ENCODE assay signal across 9 cellular contexts in the genomic region with DNA sequence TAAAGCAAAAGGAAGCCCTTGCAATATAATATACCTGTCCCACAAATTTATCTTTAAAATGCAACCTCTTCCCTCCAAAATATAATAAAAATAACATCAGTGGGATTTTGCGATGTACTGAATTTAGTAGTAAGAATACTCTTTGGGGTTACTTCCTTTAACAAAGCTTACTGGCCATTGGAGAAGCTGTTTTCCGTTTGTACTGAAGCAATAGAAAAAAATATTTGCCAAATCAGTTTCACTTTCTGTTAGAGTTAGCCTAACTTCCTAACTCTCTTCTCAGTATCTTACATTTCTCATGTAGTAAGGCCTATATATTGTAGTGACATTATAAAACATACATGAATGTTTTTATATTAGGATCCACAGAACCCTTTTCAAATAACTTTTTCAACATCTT. TPM values are rescaled to one million over a fixed set of nuclear protein-coding genes. Genes with fewer than 3 reads are reported as not detected.
DNase-seq lines count a peak whose midpoint lies in the region; ATAC-seq and TF ChIP-seq lines count a peak whose summit lies in the region.
"Had no signal": no experiment of that assay in that cellular context is flagged by ENCODE, and none has a peak within 500 bp of the region (broad histone marks: within the 10 kb centered on the region; RNA-seq: fewer than 3 reads in every experiment).

No MANE protein-coding gene starts in this region.

- 0% methylated on average over 2 of the region's 2 CpGs for WGBS in right lobe of liver (ENCODE audit: insufficient coverage, low coverage, low lambda C conversion rate, missing lambda C conversion rate)

- peaks cover 0 to 15% (median 5%) of the 10 kb centered on the region in 4 donors for H3K36me3 ChIP-seq in right lobe of liver

- peaks cover 0 to 53% (median 11%) of the 10 kb centered on the region in 4 donors for H3K4me1 ChIP-seq in right lobe of liver

- H3K36me3 Mint-ChIP-seq in activated naive CD8-positive, alpha-beta T cell treated with anti-CD3 and anti-CD28 coated beads, Interleukin-2, amount 50 U/mL, for 24 hours (ENCODE audit: low read depth), result peaks cover 48% of the 10 kb centered on the region

- H3K4me3 Mint-ChIP-seq in activated naive CD8-positive, alpha-beta T cell treated with anti-CD3 and anti-CD28 coated beads, Interleukin-2, amount 50 U/mL, for 24 hours, result peak overlapping the region; percentile 61

- peak overlapping the region; percentile 71 for H3K27ac Mint-ChIP-seq in activated naive CD8-positive, alpha-beta T cell treated with anti-CD3 and anti-CD28 coated beads, Interleukin-2, amount 50 U/mL, for 24 hours

- TF ChIP-seq CTCF in right lobe of liver (IDR thresholded peaks at IDR 0.05) (no peak), dorsolateral prefrontal cortex (IDR thresholded peaks at IDR 0.05 in 54 of 56, conservative IDR thresholded peaks at IDR 0.05 in 2 of 56; ENCODE audit: low read depth in 1 of 56, partially characterized antibody in 56 of 56) (no peak)

- H3K27ac ChIP-seq in right lobe of liver, result peak overlapping the region; percentile 14 to 58 (median 30)
- H3K27ac ChIP-seq in dorsolateral prefrontal cortex, result peak overlapping the region in 17 of 59 donors; percentile 3 to 71 (median 23)

- DNase-seq in ACHN (peak; percentile 60), right lobe of liver (no peak), dorsolateral prefrontal cortex (no peak)
- DNase-seq in Jurkat, Clone E6-1 (ENCODE audit: low read depth, low spot score), result peak; percentile 68
- no peak for DNase-seq in activated naive CD8-positive, alpha-beta T cell treated with anti-CD3 and anti-CD28 coated beads, Interleukin-2, amount 50 U/mL, for 24 hours

- H3K27me3 Mint-ChIP-seq in activated naive CD8-positive, alpha-beta T cell treated with anti-CD3 and anti-CD28 coated beads, Interleukin-2, amount 50 U/mL, for 24 hours, result no peaks in the 10 kb centered on the region

- H3K9me3 Mint-ChIP-seq in activated naive CD8-positive, alpha-beta T cell treated with anti-CD3 and anti-CD28 coated beads, Interleukin-2, amount 50 U/mL, for 24 hours, result no peaks in the 10 kb centered on the region

- ATAC-seq in activated naive CD8-positive, alpha-beta T cell treated with anti-CD3 and anti-CD28 coated beads, Interleukin-2, amount 50 U/mL, for 24 hours, result no peak
- ATAC-seq in right lobe of liver (peak in 2 of 4 donors; percentile 4 to 16), GM19397 (IDR thresholded peaks at IDR 0.05; ENCODE audit: unreplicated experiment) (no peak), HG02938 (IDR thresholded peaks at IDR 0.05; ENCODE audit: unreplicated experiment) (no peak), GM18505 (IDR thresholded peaks at IDR 0.05; ENCODE audit: unreplicated experiment) (no peak)
- ATAC-seq: activated CD4-positive, CD25-positive, alpha-beta regulatory T cell treated with anti-CD3 and anti-CD28 coated beads, Interleukin-2, amount 50 U/mL, for 24 hours had no signal

- H3K27me3 ChIP-seq in right lobe of liver (no peaks in the 10 kb centered on the region), dorsolateral prefrontal cortex (no peaks in the 10 kb centered on the region)

- H3K4me1 Mint-ChIP-seq in activated naive CD8-positive, alpha-beta T cell treated with anti-CD3 and anti-CD28 coated beads, Interleukin-2, amount 50 U/mL, for 24 hours, result peaks cover 77% of the 10 kb centered on the region

- peak overlapping the region; percentile 35 for H3K4me3 ChIP-seq in Jurkat, Clone E6-1 (ENCODE audit: low read length)
- H3K4me3 ChIP-seq in right lobe of liver (peak overlapping the region in 2 of 3 donors; percentile 4 to 17), dorsolateral prefrontal cortex (peak overlapping the region in 27 of 59 donors; percentile 1 to 46 (median 20))

- intact Hi-C loops in right lobe of liver (cut with DNase I) (no loop called here), dorsolateral prefrontal cortex (cut with DNase I) (no loop called here)

- in situ Hi-C loops in ACHN (cut with HindIII; ENCODE audit: low pct_ligation_motif_present, low pct_unique_long_range_greater_than_20kb, low sequenced_read_pairs), result no loop called here

- H3K9me3 ChIP-seq in right lobe of liver, result no peaks in the 10 kb centered on the region

- no peak for TF ChIP-seq POLR2A in right lobe of liver (IDR thresholded peaks at IDR 0.05)
- no peak for TF ChIP-seq POLR2A in GM18505 (IDR thresholded peaks at IDR 0.05; ENCODE audit: borderline replicate concordance, extremely low read depth, insufficient read depth, insufficient read length)

RNA-seq across cellular contexts. Expression of a gene that starts 3.7 kb away (rescaled TPM):
- polyA plus RNA-seq in Jurkat, Clone E6-1 (2012; ENCODE audit: insufficient read depth, insufficient read length), result 70.1 TPM
- 10 to 100 TPM; 15.7 to 38.0 (median 31.7) TPM for total RNA-seq in right lobe of liver
- total RNA-seq in dorsolateral prefrontal cortex, result 100 to 1,000 TPM in 81 of 120 experiments, 10 to 100 TPM in 39; 73.6 to 138 (median 106) TPM

Comparison
In these comparisons a context has a peak if more than half of its experiments do, and no peak if none do; other contexts are left out.
1. DNase-seq: peak in ACHN (single experiment) and Jurkat, Clone E6-1 (single experiment); none in activated naive CD8-positive, alpha-beta T cell treated with anti-CD3 and anti-CD28 coated beads, Interleukin-2, amount 50 U/mL, for 24 hours (single experiment), right lobe of liver (0 of 3) and dorsolateral prefrontal cortex (0 of 10).